Comparison of ENCODE assay signal across 8 cellular contexts in genomic region chr1:67429011-67429527, GRCh38. TPM values are rescaled to one million over a fixed set of nuclear protein-coding genes. Genes with fewer than 3 reads are reported as not detected.
DNase-seq lines count a peak whose midpoint lies in the region; ATAC-seq and TF ChIP-seq lines count a peak whose summit lies in the region.

No MANE protein-coding gene starts in this region.

- no peak for ATAC-seq in SK-N-SH treated with all-trans-retinoic acid at 6 μM for 48 hours

- H3K4me3 ChIP-seq in SK-N-SH (ENCODE audit: low read depth in 2 of 2, low read length in 1 of 2) (peak overlapping the region; percentile 96 to 97), mesodermal cell (ENCODE audit: extremely low read depth, insufficient read depth, low read length, poor library complexity, severe bottlenecking) (peak overlapping the region; percentile 92)

- no peak overlapping the region for H2AFZ ChIP-seq in SK-N-SH (ENCODE audit: low read depth)

- H3K36me3 ChIP-seq in SK-N-SH (replicated peaks in 1 of 2; ENCODE audit: control insufficient read depth in 1 of 2, insufficient read depth in 2 of 2, low read length in 1 of 2) (peaks cover 36 to 39% of the 10 kb centered on the region in 2 experiments), mesodermal cell (ENCODE audit: control insufficient read depth, insufficient read depth, low read length) (peaks cover 37% of the 10 kb centered on the region)

- WGBS in SK-N-SH (ENCODE audit: low lambda C conversion rate), result under 1% methylated on average over 19 of the region's 25 CpGs
- WGBS in mesodermal cell (ENCODE audit: insufficient coverage in 2 of 2), 2 experiments, result 0 to 1% methylated on average over 17 to 18 of the region's 25 CpGs

- no peaks in the 10 kb centered on the region for H3K27me3 ChIP-seq in SK-N-SH (ENCODE audit: insufficient read depth)

- peaks cover 61% of the 10 kb centered on the region for H3K79me2 ChIP-seq in SK-N-SH (ENCODE audit: insufficient read depth)

- H3K9me2 ChIP-seq in SK-N-SH, result no peaks in the 10 kb centered on the region

- POLR2A ChIA-PET in SK-N-SH (lab: Yijun Ruan, JAX), result interaction anchor here (1.0 to 2.6 kb wide), 3 partner anchors 12 to 376 kb away, joined by 3 to 5 read pairs (median 4); partner anchors contain the start of gene SLC35D1

- DNase-seq in SK-N-SH (peak; percentile 32), T-helper 2 cell (peak in 3 of 5 experiments; percentile 42 to 66 (median 51)), cortex of kidney (lab: John Stamatoyannopoulos, UW) (no peak), islet precursor cell (no peak)
- peak; percentile 35 for DNase-seq in central memory CD4-positive, alpha-beta T cell
- DNase-seq in stimulated activated CD8-positive, alpha-beta memory T cell treated with anti-CD3 and anti-CD28 coated beads, Interleukin-7, amount 100 ng/mL, for 4 hours (ENCODE audit: low read depth in 2 of 2), result peak; percentile 57 to 63

- H4K20me1 ChIP-seq in SK-N-SH (ENCODE audit: insufficient read depth), result peaks cover 55% of the 10 kb centered on the region

- peak overlapping the region; percentile 96 for H3K4me2 ChIP-seq in SK-N-SH

- TF ChIP-seq CTCF in SK-N-SH (IDR thresholded peaks at IDR 0.05), result no peak

- H3K9ac ChIP-seq in SK-N-SH, result peak overlapping the region; percentile 95

- no peak for TF ChIP-seq RAD21 in SK-N-SH (IDR thresholded peaks at IDR 0.05; ENCODE audit: low read length)

- no peak for TF ChIP-seq EP300 in SK-N-SH (IDR thresholded peaks at IDR 0.05; ENCODE audit: borderline replicate concordance in 1 of 2, low read depth in 1 of 2, low read length in 1 of 2)

- peak overlapping the region; percentile 67 to 80; a peak in 2 of 4 replicates for H3K27ac ChIP-seq in SK-N-SH (ENCODE audit: low read depth in 2 of 2, low read length in 1 of 2)
- no peak overlapping the region for H3K27ac ChIP-seq in mesodermal cell (ENCODE audit: low read depth, low read length, severe bottlenecking)

- H3F3A ChIP-seq in SK-N-SH (replicated peaks; ENCODE audit: insufficient read depth), result peaks cover 15% of the 10 kb centered on the region

- H3K9me3 ChIP-seq in SK-N-SH, result no peaks in the 10 kb centered on the region
- no peaks in the 10 kb centered on the region for H3K9me3 ChIP-seq in mesodermal cell (ENCODE audit: control insufficient read depth, low read length)

- CTCF ChIA-PET in SK-N-SH (lab: Yijun Ruan, JAX), result interaction anchor here (0.7 to 3.6 kb wide), 5 partner anchors 11 to 159 kb away, joined by 3 to 15 read pairs (median 4); no protein-coding TSS in a partner anchor

- peaks cover 0 to 19% of the 10 kb centered on the region in 2 experiments; a peak in 3 of 4 replicates for H3K4me1 ChIP-seq in SK-N-SH (ENCODE audit: control insufficient read depth in 1 of 2, insufficient read depth in 2 of 2, low read depth in 1 of 2, low read length in 1 of 2)
- peaks cover 5% of the 10 kb centered on the region for H3K4me1 ChIP-seq in mesodermal cell (ENCODE audit: control insufficient read depth, insufficient read depth, low read length, poor library complexity, severe bottlenecking)

TF ChIP-seq in SK-N-SH, 30 proteins besides CTCF, POLR2A, EP300 and RAD21:
- TF ChIP-seq MAX (IDR thresholded peaks at IDR 0.05; ENCODE audit: low read depth) (peak; percentile 83), MEF2A (IDR thresholded peaks at IDR 0.05; ENCODE audit: borderline replicate concordance, low read depth) (no peak), MXI1 (IDR thresholded peaks at IDR 0.05; ENCODE audit: low read depth, low read length) (peak; percentile 99), SIN3A (IDR thresholded peaks at IDR 0.05; ENCODE audit: borderline replicate concordance, low read depth, low read length) (peak; percentile 93; the same call in 1 of the 2 replicates)

TF ChIP-seq in SK-N-SH treated with all-trans-retinoic acid at 6 μM for 48 hours, 23 proteins besides CTCF, POLR2A, EP300 and RAD21:
- TF ChIP-seq ZNF8 (CRISPR knock-in tag; IDR thresholded peaks at IDR 0.05) (no peak), ISL1 (CRISPR knock-in tag; IDR thresholded peaks at IDR 0.05) (no peak), CSRNP3 (CRISPR knock-in tag; IDR thresholded peaks at IDR 0.05) (no peak), BACH2 (CRISPR knock-in tag; IDR thresholded peaks at IDR 0.05; ENCODE audit: borderline replicate concordance) (no peak), ZC3H10 (CRISPR knock-in tag; IDR thresholded peaks at IDR 0.05) (no peak), POU6F1 (CRISPR knock-in tag; IDR thresholded peaks at IDR 0.05; ENCODE audit: borderline replicate concordance, low read depth) (no peak), RARB (CRISPR knock-in tag; IDR thresholded peaks at IDR 0.05) (no peak), ZNF70 (CRISPR knock-in tag; IDR thresholded peaks at IDR 0.05) (no peak)

RNA-seq across cellular contexts. Expression of gene SERBP1, which starts 1.1 kb away (rescaled TPM):
- 177 and 194 TPM in 2 replicates for polyA plus RNA-seq in SK-N-SH (2012; rRNA removed)
- 231 and 292 TPM in 2 replicates for polyA plus RNA-seq in SK-N-SH (2012; cell fraction: cytosol; rRNA removed)
- 57.3 and 82.9 TPM in 2 replicates for polyA plus RNA-seq in SK-N-SH (2012; cell fraction: nucleus; rRNA removed)
- 242 TPM for polyA plus RNA-seq in mesodermal cell (2013, experiment 1 of 2)
- polyA plus RNA-seq in mesodermal cell (2013, experiment 2 of 2), result 259 TPM

Comparison
In these comparisons a context has a peak if more than half of its experiments do, and no peak if none do; other contexts are left out.
1. DNase-seq: peak in SK-N-SH (single experiment), T-helper 2 cell (3 of 5), central memory CD4-positive, alpha-beta T cell (single experiment) and stimulated activated CD8-positive, alpha-beta memory T cell treated with anti-CD3 and anti-CD28 coated beads, Interleukin-7, amount 100 ng/mL, for 4 hours (2 of 2); none in cortex of kidney (single experiment) and islet precursor cell (single experiment).